In genomic region chr7:27116019-27116411, GRCh38 we compare ENCODE assay signal across 9 cellular contexts. TPM values are rescaled to one million over a fixed set of nuclear protein-coding genes. Genes with fewer than 3 reads are reported as not detected.
A peak's percentile ranks its signal among the peaks of the same experiment; 100 is the strongest.
DNase-seq lines count a peak whose midpoint lies in the region; ATAC-seq and TF ChIP-seq lines count a peak whose summit lies in the region.
"Had no signal": no experiment of that assay in that cellular context is flagged by ENCODE, and none has a peak within 500 bp of the region (broad histone marks: within the 10 kb centered on the region; RNA-seq: fewer than 3 reads in every experiment).

No MANE protein-coding gene starts in this region.

- H3K4me1 Mint-ChIP-seq in MCF 10A (ENCODE audit: insufficient read depth, unreplicated experiment), result peaks cover 33% of the 10 kb centered on the region
- no peaks in the 10 kb centered on the region for H3K4me1 Mint-ChIP-seq in activated naive CD8-positive, alpha-beta T cell treated with anti-CD3 and anti-CD28 coated beads for 36 hours

- peak overlapping the region; percentile 90 for H3K27ac Mint-ChIP-seq in MCF 10A (ENCODE audit: low read depth, unreplicated experiment)
- no peak overlapping the region for H3K27ac Mint-ChIP-seq in activated naive CD8-positive, alpha-beta T cell treated with anti-CD3 and anti-CD28 coated beads for 36 hours

- H3K27ac ChIP-seq in lower lobe of right lung (peak overlapping the region; percentile 87), transverse colon (peak overlapping the region; percentile 90 to 96 (median 92))
- H3K27ac ChIP-seq: foreskin keratinocyte had no signal

- no peaks in the 10 kb centered on the region for H3K27me3 Mint-ChIP-seq in MCF 10A (ENCODE audit: insufficient read depth, unreplicated experiment)
- H3K27me3 Mint-ChIP-seq in activated naive CD8-positive, alpha-beta T cell treated with anti-CD3 and anti-CD28 coated beads for 36 hours, result peaks cover 6% of the 10 kb centered on the region

- peak overlapping the region; percentile 55 for H3K4me3 ChIP-seq in lower lobe of right lung
- H3K4me3 ChIP-seq in transverse colon, result peak overlapping the region; percentile 27 to 59 (median 38)

- H3K9me3 Mint-ChIP-seq in MCF 10A (ENCODE audit: unreplicated experiment), result no peaks in the 10 kb centered on the region
- no peaks in the 10 kb centered on the region for H3K9me3 Mint-ChIP-seq in activated naive CD8-positive, alpha-beta T cell treated with anti-CD3 and anti-CD28 coated beads for 36 hours

- TF ChIP-seq POLR2A in transverse colon (IDR thresholded peaks at IDR 0.05), result no peak

- in situ Hi-C loops in transverse colon (cut with MboI; ENCODE audit: low pct_ligation_motif_present in 1 of 4, low pct_unique_long_range_greater_than_20kb in 1 of 4, low sequenced_read_pairs in 3 of 4) (no loop called here), KBM-7 (cut with MboI; ENCODE audit: low pct_unique_long_range_greater_than_20kb, low sequenced_read_pairs) (no loop called here)

- H3K9me3 ChIP-seq in lower lobe of right lung (no peaks in the 10 kb centered on the region), transverse colon (no peaks in the 10 kb centered on the region)

- peak overlapping the region; percentile 80 for H3K4me3 Mint-ChIP-seq in MCF 10A (ENCODE audit: unreplicated experiment)
- no peak overlapping the region for H3K4me3 Mint-ChIP-seq in activated naive CD8-positive, alpha-beta T cell treated with anti-CD3 and anti-CD28 coated beads for 36 hours

- H3K4me1 ChIP-seq in lower lobe of right lung (peaks cover 31% of the 10 kb centered on the region), transverse colon (peaks cover 33 to 92% (median 80%) of the 10 kb centered on the region in 4 donors)

- peaks cover 33% of the 10 kb centered on the region for H3K36me3 Mint-ChIP-seq in MCF 10A (ENCODE audit: insufficient read depth, unreplicated experiment)
- no peaks in the 10 kb centered on the region for H3K36me3 Mint-ChIP-seq in activated naive CD8-positive, alpha-beta T cell treated with anti-CD3 and anti-CD28 coated beads for 36 hours

- CTCF ChIA-PET in MCF 10A (lab: Yijun Ruan, JAX), result interaction anchor here (0.6 to 3.6 kb wide), 15 partner anchors 10 to 262 kb away, joined by 3 to 24 read pairs (median 6); partner anchors contain the start of gene HOXA4

- H3K27me3 ChIP-seq in lower lobe of right lung (ENCODE audit: low read depth), result peaks cover 9% of the 10 kb centered on the region
- H3K27me3 ChIP-seq in transverse colon, result no peaks in the 10 kb centered on the region
- H3K27me3 ChIP-seq: foreskin keratinocyte had no signal

- no TSS peak for BruUV-seq in MCF 10A (replicated peaks; lab: Mats Ljungman, UMichigan)

- POLR2A ChIA-PET in MCF 10A (lab: Yijun Ruan, JAX), result interaction anchor here (0.8 to 15.3 kb wide), 14 partner anchors 8 to 546 kb away, joined by 3 to 485 read pairs (median 4); partner anchors contain the start of genes HIBADH, HOXA1, HOXA5 and SKAP2

- TF ChIP-seq EP300 in transverse colon (IDR thresholded peaks at IDR 0.05; ENCODE audit: low read depth), result no peak

- H3K36me3 ChIP-seq in lower lobe of right lung, result no peaks in the 10 kb centered on the region
- H3K36me3 ChIP-seq in transverse colon, result no peaks in the 10 kb centered on the region

- ATAC-seq in lower lobe of right lung (no peak), HG03342 (IDR thresholded peaks at IDR 0.05; ENCODE audit: unreplicated experiment) (no peak)

- TF ChIP-seq CTCF in MCF 10A (IDR thresholded peaks at IDR 0.05; ENCODE audit: unreplicated experiment) (no peak), lower lobe of right lung (IDR thresholded peaks at IDR 0.05) (no peak), transverse colon (IDR thresholded peaks at IDR 0.05) (no peak)

- DNase-seq in MCF 10A (ENCODE audit: unreplicated experiment), result peak; percentile 53
- DNase-seq in lower lobe of right lung, result no peak
- no peak for DNase-seq in transverse colon
- DNase-seq in KBM-7, result no peak
- DNase-seq in activated naive CD8-positive, alpha-beta T cell treated with anti-CD3 and anti-CD28 coated beads for 36 hours, result no peak
- DNase-seq: stimulated activated naive CD4-positive, alpha-beta T cell treated with Interleukin-2 at 50 U/mL for 16 hours had no signal

- 33 to 35% methylated on average over 8 to 13 of the region's 13 CpGs for WGBS in transverse colon (ENCODE audit: low coverage in 1 of 2), 2 donors

- intact Hi-C loops in MCF 10A (cut with micrococcal nuclease), result no loop called here
- intact Hi-C loops in lower lobe of right lung (cut with DNase I), result no loop called here
- intact Hi-C loops in transverse colon (cut with DNase I; ENCODE audit: low total_unique reads), result no loop called here

RNA-seq across cellular contexts. Expression of gene HOXA2, which starts 13.5 kb away (rescaled TPM):
- total RNA-seq in MCF 10A (2022), result 1.2 and 1.4 TPM in 2 replicates
- 1.5 TPM for total RNA-seq in lower lobe of right lung
- total RNA-seq in transverse colon, result 10 to 100 TPM in 1 of 4 donors, 1 to 10 TPM in 3; 2.7 to 16.1 (median 5.2) TPM
- total RNA-seq in activated naive CD8-positive, alpha-beta T cell treated with anti-CD3 and anti-CD28 coated beads for 36 hours, result not detected

RNA-seq across cellular contexts. Expression of gene HOXA4, which starts 14.5 kb away (rescaled TPM):
- total RNA-seq in MCF 10A (2022) (2.6 and 3.7 TPM in 2 replicates), lower lobe of right lung (8.5 TPM), transverse colon (10 to 100 TPM in 2 of 4 donors, 1 to 10 TPM in 2; 3.5 to 42.4 (median 10.6) TPM)
- not detected for total RNA-seq in activated naive CD8-positive, alpha-beta T cell treated with anti-CD3 and anti-CD28 coated beads for 36 hours
- total RNA-seq: mononuclear cell had no signal

RNA-seq across cellular contexts. Expression of gene HOXA1, which starts 20.2 kb away (rescaled TPM):
- total RNA-seq in MCF 10A (2022) (5.6 and 7.1 TPM in 2 replicates), lower lobe of right lung (0.77 TPM), transverse colon (1 to 10 TPM; 1.4 to 3.2 (median 1.8) TPM)
- total RNA-seq in activated naive CD8-positive, alpha-beta T cell treated with anti-CD3 and anti-CD28 coated beads for 36 hours, result under 1 TPM; 0.24 to 0.35 TPM

RNA-seq across cellular contexts. Expression of gene HOXA5, which starts 27.5 kb away (rescaled TPM):
- total RNA-seq in MCF 10A (2022), result 7.4 and 8.8 TPM in 2 replicates
- total RNA-seq in lower lobe of right lung, result 16.0 TPM
- 10 to 100 TPM; 18.3 to 89.8 (median 31.6) TPM for total RNA-seq in transverse colon
- total RNA-seq in activated naive CD8-positive, alpha-beta T cell treated with anti-CD3 and anti-CD28 coated beads for 36 hours, result not detected

RNA-seq across cellular contexts. Expression of gene HOXA6, which starts 31.6 kb away (rescaled TPM):
- total RNA-seq in MCF 10A (2022) (0.96 and 2.0 TPM in 2 replicates), lower lobe of right lung (4.6 TPM), transverse colon (10 to 100 TPM; 12.9 to 27.8 (median 17.3) TPM)
- not detected for total RNA-seq in activated naive CD8-positive, alpha-beta T cell treated with anti-CD3 and anti-CD28 coated beads for 36 hours
- total RNA-seq: mononuclear cell had no signal
